Comparison of ENCODE assay signal across 8 cellular contexts in the genomic region with DNA sequence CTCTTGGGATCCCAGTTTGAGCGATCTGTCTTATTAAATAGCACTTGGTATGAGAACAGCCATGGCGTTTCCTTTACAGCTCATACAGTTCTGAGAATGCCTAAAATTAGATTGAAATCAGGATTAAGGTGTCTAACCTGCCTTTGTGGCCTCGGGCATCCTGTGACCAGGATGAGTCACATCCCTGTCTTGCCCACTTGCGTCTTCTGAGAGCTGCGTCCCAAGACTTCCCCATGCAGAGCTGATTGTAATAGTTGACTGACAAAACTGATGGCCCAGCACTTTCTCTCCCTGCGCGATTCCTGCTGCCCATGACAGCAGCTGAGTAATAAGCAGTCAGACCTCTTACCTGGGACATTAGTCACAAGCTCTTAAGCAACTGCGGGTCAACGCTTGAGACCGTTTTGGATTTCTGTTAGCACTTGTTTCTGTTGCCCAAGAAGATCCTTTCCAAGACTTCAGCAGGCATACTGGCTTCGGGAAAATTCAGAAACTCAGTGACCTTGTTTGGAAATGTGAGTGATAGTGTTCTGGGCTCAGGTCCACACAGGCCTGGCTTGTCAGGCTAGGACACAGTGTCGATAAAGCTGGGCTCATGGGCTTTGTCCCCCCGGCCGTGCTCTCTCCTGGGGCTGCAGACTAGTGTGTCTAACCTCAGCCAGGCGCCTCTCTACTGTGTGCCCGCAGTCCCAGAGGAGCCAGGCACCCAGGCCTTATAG.
DNase-seq lines count a peak whose midpoint lies in the region; ATAC-seq, FAIRE-seq and TF ChIP-seq lines count a peak whose summit lies in the region.

No MANE protein-coding gene starts in this region.

- peak; percentile 75 to 85 for ATAC-seq in CD4-positive, CD25-positive, alpha-beta regulatory T cell (ENCODE audit: low read depth in 2 of 2)
- ATAC-seq in GM21447 (IDR thresholded peaks at IDR 0.05; ENCODE audit: unreplicated experiment), result peak; percentile 94
- ATAC-seq in activated CD8-positive, alpha-beta memory T cell treated with anti-CD3 and anti-CD28 coated beads, Interleukin-2, amount 10 ng/mL, durations not matched to agents 7 days and 5 days, result peak; percentile 80

- H3K4me1 ChIP-seq in CD4-positive, CD25-positive, alpha-beta regulatory T cell (ENCODE audit: control insufficient read depth, insufficient read depth, low read length, poor library complexity, severe bottlenecking), result peaks cover 36% of the 10 kb centered on the region
- peaks cover 4% of the 10 kb centered on the region for H3K4me1 ChIP-seq in OCI-LY7 (ENCODE audit: insufficient read depth, low read length, poor library complexity, severe bottlenecking)

- H3K9me3 ChIP-seq in CD4-positive, CD25-positive, alpha-beta regulatory T cell (ENCODE audit: control insufficient read depth in 2 of 2, low read length in 2 of 2), result no peaks in the 10 kb centered on the region
- no peaks in the 10 kb centered on the region for H3K9me3 ChIP-seq in OCI-LY7 (ENCODE audit: low read length)

- BruUV-seq in OCI-LY7 (replicated peaks; lab: Mats Ljungman, UMichigan), result no TSS peak

- H3K27me3 ChIP-seq in CD4-positive, CD25-positive, alpha-beta regulatory T cell (ENCODE audit: control insufficient read depth, insufficient read depth, low read length), result no peaks in the 10 kb centered on the region

- CTCF ChIA-PET in activated CD8-positive, alpha-beta memory T cell treated with anti-CD3 and anti-CD28 coated beads, Interleukin-2, amount 10 ng/mL, durations not matched to agents 7 days and 5 days (lab: Charles Lee), result interaction anchor here (1.0 to 4.3 kb wide), 7 partner anchors 8 to 238 kb away, joined by 3 to 28 read pairs (median 4); no protein-coding TSS in a partner anchor
- CTCF ChIA-PET in OCI-LY7 (lab: Charles Lee; ENCODE audit: unreplicated experiment), result no interaction called here

- no peak overlapping the region for H2AFZ ChIP-seq in OCI-LY7 (ENCODE audit: low read length)

- peak overlapping the region; percentile 51 for H3K27ac ChIP-seq in CD4-positive, CD25-positive, alpha-beta regulatory T cell (ENCODE audit: insufficient read depth, low read length, poor library complexity, severe bottlenecking)
- H3K27ac ChIP-seq in OCI-LY7 (ENCODE audit: low read depth, low read length, poor library complexity, severe bottlenecking), result no peak overlapping the region

- H3K4me3 Mint-ChIP-seq in CD4-positive, CD25-positive, alpha-beta regulatory T cell, result peak overlapping the region in 2 of 4 donors; percentile 6 to 31
- H3K4me3 Mint-ChIP-seq in activated CD8-positive, alpha-beta memory T cell treated with anti-CD3 and anti-CD28 coated beads, Interleukin-2, amount 10 ng/mL, durations not matched to agents 7 days and 5 days, result peak overlapping the region; percentile 21

- TF ChIP-seq CTCF in fibroblast of mammary gland (conservative IDR thresholded peaks at IDR 0.05; ENCODE audit: control insufficient read depth, insufficient read depth, low read depth, low read length) (no peak), OCI-LY7 (conservative IDR thresholded peaks at IDR 0.05; ENCODE audit: low read length) (no peak)

- H3K27me3 Mint-ChIP-seq in CD4-positive, CD25-positive, alpha-beta regulatory T cell, result peaks cover 4% of the 10 kb centered on the region
- H3K27me3 Mint-ChIP-seq in activated CD8-positive, alpha-beta memory T cell treated with anti-CD3 and anti-CD28 coated beads, Interleukin-2, amount 10 ng/mL, durations not matched to agents 7 days and 5 days, result no peaks in the 10 kb centered on the region

- no peaks in the 10 kb centered on the region for H3K79me2 ChIP-seq in OCI-LY7 (ENCODE audit: insufficient read depth, low read depth, low read length)

- no peaks in the 10 kb centered on the region for H4K20me1 ChIP-seq in OCI-LY7 (ENCODE audit: insufficient read depth, low read length)

- no peak for FAIRE-seq in HTR-8/SVneo (lab: Jason Lieb, UNC)

- peak overlapping the region; percentile 11 to 89 (median 82) for H3K27ac Mint-ChIP-seq in CD4-positive, CD25-positive, alpha-beta regulatory T cell
- peak overlapping the region; percentile 61 for H3K27ac Mint-ChIP-seq in activated CD8-positive, alpha-beta memory T cell treated with anti-CD3 and anti-CD28 coated beads, Interleukin-2, amount 10 ng/mL, durations not matched to agents 7 days and 5 days

- H3K9me3 Mint-ChIP-seq in CD4-positive, CD25-positive, alpha-beta regulatory T cell, result peaks cover 0 to 5% (median 0%) of the 10 kb centered on the region in 7 donors
- peaks cover 5% of the 10 kb centered on the region for H3K9me3 Mint-ChIP-seq in activated CD8-positive, alpha-beta memory T cell treated with anti-CD3 and anti-CD28 coated beads, Interleukin-2, amount 10 ng/mL, durations not matched to agents 7 days and 5 days (ENCODE audit: low read depth)

- H3K9me2 ChIP-seq in OCI-LY7 (ENCODE audit: insufficient read depth, low read length), result no peaks in the 10 kb centered on the region

- peaks cover 47 to 72% (median 51%) of the 10 kb centered on the region in 4 donors for H3K4me1 Mint-ChIP-seq in CD4-positive, CD25-positive, alpha-beta regulatory T cell
- peaks cover 81% of the 10 kb centered on the region for H3K4me1 Mint-ChIP-seq in activated CD8-positive, alpha-beta memory T cell treated with anti-CD3 and anti-CD28 coated beads, Interleukin-2, amount 10 ng/mL, durations not matched to agents 7 days and 5 days

- intact Hi-C loops in OCI-LY7 (cut with micrococcal nuclease; ENCODE audit: unreplicated experiment), result no loop called here

- H3K36me3 Mint-ChIP-seq in CD4-positive, CD25-positive, alpha-beta regulatory T cell, result peaks cover 53% of the 10 kb centered on the region
- peaks cover 65% of the 10 kb centered on the region for H3K36me3 Mint-ChIP-seq in activated CD8-positive, alpha-beta memory T cell treated with anti-CD3 and anti-CD28 coated beads, Interleukin-2, amount 10 ng/mL, durations not matched to agents 7 days and 5 days

- DNase-seq in CD4-positive, CD25-positive, alpha-beta regulatory T cell, result peak in 2 of 3 donors; percentile 23 to 71
- DNase-seq in HTR-8/SVneo (ENCODE audit: insufficient read length, low spot score) (peak; percentile 93), fibroblast of mammary gland (ENCODE audit: low read depth) (peak; percentile 91), skeletal muscle cell (ENCODE audit: low read depth) (peak; percentile 73), HUDEP-2 (lab: John Stamatoyannopoulos, UW; ENCODE audit: unreplicated experiment in 76 of 76) (no peak), OCI-LY7 (ENCODE audit: low spot score) (no peak)
- peak; percentile 91 for DNase-seq in activated CD8-positive, alpha-beta memory T cell treated with anti-CD3 and anti-CD28 coated beads, Interleukin-2, amount 10 ng/mL, durations not matched to agents 7 days and 5 days

- peaks cover 61% of the 10 kb centered on the region for H3K36me3 ChIP-seq in CD4-positive, CD25-positive, alpha-beta regulatory T cell (ENCODE audit: control insufficient read depth, insufficient read depth, low read length)
- H3K36me3 ChIP-seq in OCI-LY7 (ENCODE audit: insufficient read depth, low read length), result no peaks in the 10 kb centered on the region

- H3K4me3 ChIP-seq in CD4-positive, CD25-positive, alpha-beta regulatory T cell (ENCODE audit: low read depth, low read length), result no peak overlapping the region
- H3K4me3 ChIP-seq in fibroblast of mammary gland (ENCODE audit: control insufficient read depth, low read depth, low read length) (no peak overlapping the region), skeletal muscle cell (ENCODE audit: low read depth, low read length) (no peak overlapping the region), OCI-LY7 (ENCODE audit: low read depth, low read length, poor library complexity, severe bottlenecking) (no peak overlapping the region)

- H3K4me2 ChIP-seq in OCI-LY7 (ENCODE audit: low read length), result no peak overlapping the region

- POLR2A ChIA-PET in OCI-LY7 (lab: Charles Lee), result interaction anchor here (1.1 to 1.4 kb wide), 2 partner anchors 43 to 98 kb away, joined by 3 read pairs; no protein-coding TSS in a partner anchor

Comparison
In these comparisons a context has a peak if more than half of its experiments do, and no peak if none do; other contexts are left out.
1. DNase-seq: peak in CD4-positive, CD25-positive, alpha-beta regulatory T cell (2 of 3), HTR-8/SVneo (single experiment), activated CD8-positive, alpha-beta memory T cell treated with anti-CD3 and anti-CD28 coated beads, Interleukin-2, amount 10 ng/mL, durations not matched to agents 7 days and 5 days (single experiment), fibroblast of mammary gland (single experiment) and skeletal muscle cell (single experiment); none in HUDEP-2 (0 of 76) and OCI-LY7 (single experiment).
2. Peak in every context shown above with its lines, with median percentiles within 50 percentile points of each other: ATAC-seq.